16 cellular contexts compared by ENCODE assay signal in the genomic region with DNA sequence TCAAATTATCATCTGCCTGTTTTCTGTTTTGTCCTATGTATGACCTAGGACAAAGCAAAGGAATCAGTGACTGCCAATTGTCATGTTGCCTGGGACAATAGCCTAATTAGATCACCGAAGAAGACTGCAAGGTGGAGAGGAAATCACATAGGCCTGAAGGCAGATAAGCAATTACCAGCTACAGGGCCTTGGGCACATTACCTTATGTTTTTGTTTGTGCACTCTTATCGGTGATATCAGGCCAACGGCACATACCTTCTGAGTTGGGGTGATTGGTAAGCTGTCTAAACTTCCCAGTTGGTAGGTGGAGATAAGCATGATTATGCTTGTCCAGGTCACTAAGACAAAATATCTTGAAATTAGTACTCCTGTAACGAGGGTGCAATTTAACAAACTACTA. TPM values are rescaled to one million over a fixed set of nuclear protein-coding genes. Genes with fewer than 3 reads are reported as not detected.
DNase-seq lines count a peak whose midpoint lies in the region; ATAC-seq, FAIRE-seq and TF ChIP-seq lines count a peak whose summit lies in the region.
"Had no signal": no experiment of that assay in that cellular context is flagged by ENCODE, and none has a peak within 500 bp of the region (broad histone marks: within the 10 kb centered on the region; RNA-seq: fewer than 3 reads in every experiment).

No MANE protein-coding gene starts in this region.

- BruUV-seq in K562 (replicated peaks; lab: Mats Ljungman, UMichigan): no TSS peak

- H3K79me2 ChIP-seq in K562 (ENCODE audit: control insufficient read depth, insufficient read depth, low read length): no peaks in the 10 kb centered on the region
- no peaks in the 10 kb centered on the region for H3K79me2 ChIP-seq in hepatocyte

- H3K36me3 ChIP-seq in K562 (ENCODE audit: control insufficient read depth, insufficient read depth, low read length): no peaks in the 10 kb centered on the region
- no peaks in the 10 kb centered on the region for H3K36me3 ChIP-seq in hepatocyte (replicated peaks; ENCODE audit: insufficient read depth, low read depth)
- H3K36me3 ChIP-seq: HAP-1, Peyer's patch had no signal

- H3K9me3 ChIP-seq in K562 (replicated peaks; ENCODE audit: control insufficient read depth, insufficient read depth, low read depth, low read length): no peaks in the 10 kb centered on the region
- no peaks in the 10 kb centered on the region for H3K9me3 ChIP-seq in hepatocyte (ENCODE audit: low read depth)
- H3K9me3 ChIP-seq: HAP-1, Peyer's patch had no signal

- DNase-seq in HUDEP-2 (lab: John Stamatoyannopoulos, UW; ENCODE audit: unreplicated experiment in 76 of 76): peak in 69 of 76 experiments; percentile 10 to 91 (median 59)
- DNase-seq in OCI-M2 (lab: John Stamatoyannopoulos, UW; ENCODE audit: unreplicated experiment): peak; percentile 11
- peak; percentile 73 to 87 (median 78) for DNase-seq in K562 (ENCODE audit: extremely low read depth in 1 of 4, low spot score in 3 of 4)
- DNase-seq in hepatocyte (ENCODE audit: low spot score): no peak
- DNase-seq in mesenteric fat pad (ENCODE audit: low spot score): no peak
- DNase-seq in cerebellum (ENCODE audit: low spot score): no peak
- DNase-seq: ACHN, AML-193, Calu3, NCI-H1930, Peyer's patch, Right ventricle myocardium superior had no signal

- FAIRE-seq in K562 (lab: Jason Lieb, UNC): peak; percentile 90
- FAIRE-seq: HTR-8/SVneo had no signal

- TF ChIP-seq POLR2A in K562 (conservative IDR thresholded peaks at IDR 0.05): no peak

- no peaks in the 10 kb centered on the region for H3K27me3 ChIP-seq in K562 (ENCODE audit: control insufficient read depth in 2 of 2, insufficient read depth in 2 of 2, low read length in 2 of 2)
- no peaks in the 10 kb centered on the region for H3K27me3 ChIP-seq in hepatocyte
- H3K27me3 ChIP-seq: Peyer's patch had no signal

- H3K27ac ChIP-seq in K562 (ENCODE audit: extremely low read depth, low read depth, low read length) (peak overlapping the region; percentile 57), hepatocyte (peak overlapping the region; percentile 10)
- H3K27ac ChIP-seq: HL-60, Peyer's patch had no signal

- H3K9me2 ChIP-seq in hepatocyte (replicated peaks; ENCODE audit: insufficient read depth): no peaks in the 10 kb centered on the region

- no peaks in the 10 kb centered on the region for H4K20me1 ChIP-seq in K562 (replicated peaks; ENCODE audit: control insufficient read depth, insufficient read depth, low read length)
- no peaks in the 10 kb centered on the region for H4K20me1 ChIP-seq in hepatocyte (ENCODE audit: insufficient read depth, poor library complexity, severe bottlenecking)

- H3K9ac ChIP-seq in K562 (ENCODE audit: insufficient read depth in 1 of 2, low read depth in 2 of 2, low read length in 2 of 2): no peak overlapping the region

- intact Hi-C loops in K562 (cut with micrococcal nuclease): loop anchor here (5.0 kb wide), 1 partner anchor 71 kb away; no protein-coding TSS in a partner anchor

- H3K4me2 ChIP-seq in K562 (ENCODE audit: insufficient read depth, low read length): peak overlapping the region; percentile 62
- H3K4me2 ChIP-seq in hepatocyte: no peak overlapping the region

- H3K9me1 ChIP-seq in K562 (ENCODE audit: control insufficient read depth, insufficient read depth, low read length): no peaks in the 10 kb centered on the region

- H2AFZ ChIP-seq in K562 (ENCODE audit: low read depth, low read length) (peak overlapping the region; percentile 25; the same call in 1 of the 2 replicates), hepatocyte (no peak overlapping the region)

- in situ Hi-C loops in K562 (cut with MboI): no loop called here

- ATAC-seq in K562 (peak; percentile 58), HG03280 (IDR thresholded peaks at IDR 0.05; ENCODE audit: unreplicated experiment) (no peak)

- POLR2A ChIA-PET in K562 (lab: Yijun Ruan, JAX): interaction anchor here (0.6 to 0.7 kb wide), 2 partner anchors 20 to 98 kb away, joined by 3 to 4 read pairs; no protein-coding TSS in a partner anchor

- no peak for TF ChIP-seq RAD21 in K562 (CRISPR knock-in tag; conservative IDR thresholded peaks at IDR 0.05 in 1 of 2, IDR thresholded peaks at IDR 0.05 in 1 of 2)

- CTCF ChIA-PET in K562 (lab: Yijun Ruan, JAX; ENCODE audit: low intra/inter-chr PET ratio): no interaction called here

- TF ChIP-seq CTCF in K562 (IDR thresholded peaks at IDR 0.05 in 2 of 3, conservative IDR thresholded peaks at IDR 0.05 in 1 of 3; ENCODE audit: insufficient read depth in 2 of 3, low read depth in 1 of 3, low read length in 3 of 3) (no peak), hepatocyte (IDR thresholded peaks at IDR 0.05; ENCODE audit: poor library complexity) (no peak)

- peak; percentile 99 for TF ChIP-seq EP300 in K562 (IDR thresholded peaks at IDR 0.05; ENCODE audit: low read length)

- WGBS in K562 (ENCODE audit: insufficient coverage, low coverage, missing lambda C conversion rate): 0% methylated on average over 4 of the region's 4 CpGs
- WGBS in hepatocyte (ENCODE audit: low lambda C conversion rate, missing lambda C conversion rate): 52% methylated on average over 4 of the region's 4 CpGs

- H3K4me1 ChIP-seq in K562 (replicated peaks in 1 of 2; ENCODE audit: control insufficient read depth in 2 of 2, insufficient read depth in 2 of 2, low read length in 2 of 2) (peaks cover 26 to 43% of the 10 kb centered on the region in 2 experiments), hepatocyte (ENCODE audit: insufficient read depth) (peaks cover 9% of the 10 kb centered on the region)
- H3K4me1 ChIP-seq: HAP-1, Peyer's patch had no signal

- H3K4me3 ChIP-seq in K562: no peak overlapping the region
- H3K4me3 ChIP-seq in hepatocyte: no peak overlapping the region
- H3K4me3 ChIP-seq: HAP-1, Peyer's patch had no signal

TF ChIP-seq in K562, 482 proteins besides CTCF, POLR2A, EP300 and RAD21 (continues in another document):
- peak; percentile 85; the same call in 1 of the 2 replicates for TF ChIP-seq TARDBP (IDR thresholded peaks at IDR 0.05)
- no peak for TF ChIP-seq IRF2 (CRISPR knock-in tag; IDR thresholded peaks at IDR 0.05)
- TF ChIP-seq MITF (IDR thresholded peaks at IDR 0.05): no peak
- no peak for TF ChIP-seq FOXP1 (CRISPR knock-in tag; IDR thresholded peaks at IDR 0.05)
- no peak for TF ChIP-seq NRF1 (conservative IDR thresholded peaks at IDR 0.05 in 1 of 2, IDR thresholded peaks at IDR 0.05 in 1 of 2)
- peak; percentile 72; the same call in 1 of the 2 replicates for TF ChIP-seq GATA2 (CRISPR knock-in tag; IDR thresholded peaks at IDR 0.05)
- TF ChIP-seq ZKSCAN1 (IDR thresholded peaks at IDR 0.05; ENCODE audit: low read depth, low read length): 0 out of 2 replicates have a peak, but pooled peaks have one; percentile 31
- no peak for TF ChIP-seq CHCHD3 (CRISPR knock-in tag; IDR thresholded peaks at IDR 0.05)
- TF ChIP-seq RBM22 (IDR thresholded peaks at IDR 0.05; ENCODE audit: low read depth, low read length, poor library complexity, severe bottlenecking): no peak
- TF ChIP-seq NR1H2 (CRISPR knock-in tag; IDR thresholded peaks at IDR 0.05): no peak
- no peak for TF ChIP-seq ZNF77 (CRISPR knock-in tag; IDR thresholded peaks at IDR 0.05)
- no peak for TF ChIP-seq U2AF2 (optimal IDR thresholded peaks at IDR 0.05; ENCODE audit: low read depth, low read length)
- TF ChIP-seq, protein P1, sequence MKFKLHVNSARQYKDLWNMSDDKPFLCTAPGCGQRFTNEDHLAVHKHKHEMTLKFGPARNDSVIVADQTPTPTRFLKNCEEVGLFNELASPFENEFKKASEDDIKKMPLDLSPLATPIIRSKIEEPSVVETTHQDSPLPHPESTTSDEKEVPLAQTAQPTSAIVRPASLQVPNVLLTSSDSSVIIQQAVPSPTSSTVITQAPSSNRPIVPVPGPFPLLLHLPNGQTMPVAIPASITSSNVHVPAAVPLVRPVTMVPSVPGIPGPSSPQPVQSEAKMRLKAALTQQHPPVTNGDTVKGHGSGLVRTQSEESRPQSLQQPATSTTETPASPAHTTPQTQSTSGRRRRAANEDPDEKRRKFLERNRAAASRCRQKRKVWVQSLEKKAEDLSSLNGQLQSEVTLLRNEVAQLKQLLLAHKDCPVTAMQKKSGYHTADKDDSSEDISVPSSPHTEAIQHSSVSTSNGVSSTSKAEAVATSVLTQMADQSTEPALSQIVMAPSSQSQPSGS (CRISPR knock-in tag; IDR thresholded peaks at IDR 0.05): no peak

RNA-seq across cellular contexts. Expression of gene FAM181B, which starts 58.1 kb away (rescaled TPM):
- 0.07 TPM in 1 of 2 replicates, not detected in the other for total RNA-seq in K562 (2011; cell fraction: chromatin; rRNA removed; ENCODE audit: low replicate concordance)
- total RNA-seq in K562 (2011; cell fraction: nucleolus; rRNA removed): under 0.01 and 0.13 TPM in 2 replicates
- 0.15 TPM in 2 replicates for total RNA-seq in K562 (2011; cell fraction: nucleoplasm; rRNA removed)
- not detected in 2 replicates for total RNA-seq in K562 (2014; rRNA removed)
- not detected in 2 replicates for total RNA-seq in K562 (2014; rRNA removed; fragmentation: Illumina TruSeq; extraction: Trizol)
- total RNA-seq in K562 (2015; rRNA removed; fragmentation: Illumina TruSeq; extraction: Trizol): not detected in 2 replicates
- not detected in 2 replicates for total RNA-seq in K562 (2021)
- 0.01 and 0.05 TPM in 2 replicates for polyA plus RNA-seq in K562 (2011; rRNA removed)
- 0.01 and 0.12 TPM in 2 replicates for polyA plus RNA-seq in K562 (2011; cell fraction: cytosol; rRNA removed)
- polyA plus RNA-seq in K562 (2011; cell fraction: nucleus; rRNA removed): 0.04 and 0.08 TPM in 2 replicates
- 0.07 and 0.11 TPM in 2 replicates for polyA plus RNA-seq in K562 (2012)
- not detected in 2 replicates for polyA plus RNA-seq in K562 (2014; fragmentation: Illumina TruSeq; extraction: Trizol)
- polyA plus RNA-seq in K562 (2014; fragmentation: Nextera tagmentation; extraction: Ambion mirVana): not detected
- not detected in 2 replicates for polyA plus RNA-seq in K562 (2014; rRNA removed)
- polyA minus RNA-seq in K562 (2011; rRNA and poly(A)+ RNA removed): 0.09 TPM in 1 of 2 replicates, not detected in the other
- 0.46 TPM in 1 of 2 replicates, not detected in the other for polyA minus RNA-seq in K562 (2011; cell fraction: cytosol; rRNA and poly(A)+ RNA removed)
- polyA minus RNA-seq in K562 (2011; cell fraction: nucleus; rRNA and poly(A)+ RNA removed): 0.13 and 0.67 TPM in 2 replicates
- 0.63 and 0.64 TPM in 2 replicates for total RNA-seq in hepatocyte
- 0.49 and 1.3 TPM in 2 replicates for polyA plus RNA-seq in hepatocyte
- 0.19 TPM for total RNA-seq in mesenteric fat pad
- 8.7 TPM for total RNA-seq in cerebellum

Comparison
In these comparisons a context has a peak if more than half of its experiments do, and no peak if none do; other contexts are left out.
1. DNase-seq: peak in HUDEP-2 (69 of 76), OCI-M2 (single experiment) and K562 (4 of 4); none in hepatocyte (single experiment), mesenteric fat pad (single experiment) and cerebellum (single experiment).